In genomic region chr12:55974308-55974724, GRCh38 we compare ENCODE assay signal across 1 cellular context.
A peak's percentile ranks its signal among the peaks of the same experiment; 100 is the strongest.
TF ChIP-seq lines count a peak whose summit lies in the region.

No MANE protein-coding gene starts in this region.

TF ChIP-seq in HepG2, 621 proteins besides CTCF, POLR2A, EP300 and RAD21 (continues in another document):
- TF ChIP-seq ZFP37 (CRISPR knock-in tag; IDR thresholded peaks at IDR 0.05; ENCODE audit: borderline replicate concordance) (0 out of 2 replicates have a peak, but pooled peaks have one; percentile 5), GLI4 (CRISPR knock-in tag; IDR thresholded peaks at IDR 0.05; ENCODE audit: borderline replicate concordance) (peak; percentile 7; the same call in 1 of the 2 replicates), ZC3H13 (CRISPR knock-in tag; IDR thresholded peaks at IDR 0.05) (no peak), MXD3 (CRISPR knock-in tag; IDR thresholded peaks at IDR 0.05) (peak; percentile 11; the same call in 1 of the 2 replicates), ZNF781 (CRISPR knock-in tag; IDR thresholded peaks at IDR 0.05; ENCODE audit: borderline replicate concordance, not compliant biosample characterization) (peak; percentile 56), THAP11 (CRISPR knock-in tag; IDR thresholded peaks at IDR 0.05) (no peak), ZNF333 (CRISPR knock-in tag; IDR thresholded peaks at IDR 0.05; ENCODE audit: borderline replicate concordance) (peak; percentile 4; the same call in 1 of the 2 replicates), ZC3H4 (CRISPR knock-in tag; IDR thresholded peaks at IDR 0.05; ENCODE audit: borderline replicate concordance) (no peak), ZBTB44 (CRISPR knock-in tag; IDR thresholded peaks at IDR 0.05) (0 out of 2 replicates have a peak, but pooled peaks have one; percentile 1), SNAI1 (CRISPR knock-in tag; IDR thresholded peaks at IDR 0.05; ENCODE audit: borderline replicate concordance) (no peak; the same call in 1 of the 2 replicates), ELK4 (CRISPR knock-in tag; IDR thresholded peaks at IDR 0.05; ENCODE audit: borderline replicate concordance) (no peak), DPF2 (CRISPR knock-in tag; IDR thresholded peaks at IDR 0.05; ENCODE audit: borderline replicate concordance, low read depth) (no peak), ZNF276 (CRISPR knock-in tag; IDR thresholded peaks at IDR 0.05; ENCODE audit: low read depth) (no peak), ZSCAN29 (CRISPR knock-in tag; conservative IDR thresholded peaks at IDR 0.05) (no peak), MBNL3 (CRISPR knock-in tag; conservative IDR thresholded peaks at IDR 0.05) (no peak), ZNF430 (CRISPR knock-in tag; IDR thresholded peaks at IDR 0.05) (no peak), ZNF784 (CRISPR knock-in tag; IDR thresholded peaks at IDR 0.05; ENCODE audit: borderline replicate concordance) (no peak), THAP9 (CRISPR knock-in tag; IDR thresholded peaks at IDR 0.05; ENCODE audit: borderline replicate concordance) (0 out of 2 replicates have a peak, but pooled peaks have one; percentile 6), SAFB2 (CRISPR knock-in tag; IDR thresholded peaks at IDR 0.05; ENCODE audit: borderline replicate concordance, low read depth) (peak; percentile 33; the same call in 1 of the 2 replicates), IKZF4 (CRISPR knock-in tag; IDR thresholded peaks at IDR 0.05; ENCODE audit: borderline replicate concordance, low read depth, not compliant biosample characterization) (no peak), ZNF362 (CRISPR knock-in tag; IDR thresholded peaks at IDR 0.05; ENCODE audit: borderline replicate concordance) (0 out of 2 replicates have a peak, but pooled peaks have one; percentile 4), ZNF280D (CRISPR knock-in tag; IDR thresholded peaks at IDR 0.05) (peak; percentile 72), SIN3A (IDR thresholded peaks at IDR 0.05; ENCODE audit: borderline replicate concordance, low read depth, low read length) (peak; percentile 9; the same call in 1 of the 2 replicates), ZNF550 (CRISPR knock-in tag; IDR thresholded peaks at IDR 0.05; ENCODE audit: borderline replicate concordance) (no peak), MXD1 (CRISPR knock-in tag; IDR thresholded peaks at IDR 0.05) (0 out of 2 replicates have a peak, but pooled peaks have one; percentile 57), PHF20 (CRISPR knock-in tag; IDR thresholded peaks at IDR 0.05) (peak; percentile 40; the same call in 1 of the 2 replicates), ZNF687 (CRISPR knock-in tag; IDR thresholded peaks at IDR 0.05) (peak; percentile 72), STAT6 (CRISPR knock-in tag; IDR thresholded peaks at IDR 0.05; ENCODE audit: borderline replicate concordance) (no peak), ZSCAN5A (CRISPR knock-in tag; IDR thresholded peaks at IDR 0.05; ENCODE audit: borderline replicate concordance) (no peak)
